In genomic region chr9:112175796-112176315, GRCh38 we compare ENCODE assay signal across 8 cellular contexts. TPM values are rescaled to one million over a fixed set of nuclear protein-coding genes. Genes with fewer than 3 reads are reported as not detected.
DNase-seq lines count a peak whose midpoint lies in the region; ATAC-seq and TF ChIP-seq lines count a peak whose summit lies in the region.

No MANE protein-coding gene starts in this region.

- peak overlapping the region; percentile 76 for H3K27ac Mint-ChIP-seq in activated CD4-positive, alpha-beta T cell treated with anti-CD3 and anti-CD28 coated beads, Interleukin-2, amount 10 ng/mL, durations not matched to agents 24 days and 14 days
- H3K27ac Mint-ChIP-seq in activated naive CD8-positive, alpha-beta T cell treated with anti-CD3 and anti-CD28 coated beads for 36 hours, result no peak overlapping the region

- peaks cover 15% of the 10 kb centered on the region for H3K36me3 Mint-ChIP-seq in activated CD4-positive, alpha-beta T cell treated with anti-CD3 and anti-CD28 coated beads, Interleukin-2, amount 10 ng/mL, durations not matched to agents 24 days and 14 days (ENCODE audit: low read depth)
- H3K36me3 Mint-ChIP-seq in activated naive CD8-positive, alpha-beta T cell treated with anti-CD3 and anti-CD28 coated beads for 36 hours, result peaks cover 14% of the 10 kb centered on the region

- no peaks in the 10 kb centered on the region for H3K27me3 ChIP-seq in stomach

- TF ChIP-seq EP300 in stomach (IDR thresholded peaks at IDR 0.05), result no peak

- WGBS in stomach, 5 donors, result 76 to 86% (median 79%) methylated on average over 17 of the region's 17 CpGs

- H3K4me1 Mint-ChIP-seq in activated CD4-positive, alpha-beta T cell treated with anti-CD3 and anti-CD28 coated beads, Interleukin-2, amount 10 ng/mL, durations not matched to agents 24 days and 14 days, result peaks cover 65% of the 10 kb centered on the region
- peaks cover 34% of the 10 kb centered on the region for H3K4me1 Mint-ChIP-seq in activated naive CD8-positive, alpha-beta T cell treated with anti-CD3 and anti-CD28 coated beads for 36 hours

- H3K36me3 ChIP-seq in stomach, result no peaks in the 10 kb centered on the region

- intact Hi-C loops in activated CD4-positive, alpha-beta T cell treated with anti-CD3 and anti-CD28 coated beads, Interleukin-2, amount 10 ng/mL, durations not matched to agents 24 days and 14 days (cut with micrococcal nuclease), result no loop called here
- intact Hi-C loops in stomach (cut with DNase I; ENCODE audit: low total_unique reads), result no loop called here

- no peaks in the 10 kb centered on the region for H3K9me3 ChIP-seq in stomach

- no peak for TF ChIP-seq POLR2A in stomach (IDR thresholded peaks at IDR 0.05)

- TF ChIP-seq CTCF in stomach (IDR thresholded peaks at IDR 0.05), result no peak

- H3K27ac ChIP-seq in stomach, result peak overlapping the region in 4 of 5 donors; percentile 84 to 91 (median 88)

- H3K4me3 Mint-ChIP-seq in activated CD4-positive, alpha-beta T cell treated with anti-CD3 and anti-CD28 coated beads, Interleukin-2, amount 10 ng/mL, durations not matched to agents 24 days and 14 days, result peak overlapping the region; percentile 82
- H3K4me3 Mint-ChIP-seq in activated naive CD8-positive, alpha-beta T cell treated with anti-CD3 and anti-CD28 coated beads for 36 hours, result peak overlapping the region; percentile 38

- peak overlapping the region; percentile 67 to 78 (median 68) for H3K4me3 ChIP-seq in stomach

- peaks cover 19 to 58% (median 37%) of the 10 kb centered on the region in 4 donors for H3K4me1 ChIP-seq in stomach

- H3K27me3 Mint-ChIP-seq in activated CD4-positive, alpha-beta T cell treated with anti-CD3 and anti-CD28 coated beads, Interleukin-2, amount 10 ng/mL, durations not matched to agents 24 days and 14 days, result peaks cover 5% of the 10 kb centered on the region
- peaks cover 32% of the 10 kb centered on the region for H3K27me3 Mint-ChIP-seq in activated naive CD8-positive, alpha-beta T cell treated with anti-CD3 and anti-CD28 coated beads for 36 hours

- peak; percentile 62 for DNase-seq in activated CD4-positive, alpha-beta T cell treated with anti-CD3 and anti-CD28 coated beads, Interleukin-2, amount 10 ng/mL, durations not matched to agents 24 days and 14 days
- no peak for DNase-seq in activated CD4-positive, alpha-beta T cell treated with anti-CD3 and anti-CD28 coated beads, Interleukin-2, amount 50 U/mL, for 1 hour
- no peak for DNase-seq in activated naive CD8-positive, alpha-beta T cell treated with anti-CD3 and anti-CD28 coated beads for 36 hours
- peak; percentile 43 for DNase-seq in iPS-NIHi7 (ENCODE audit: extremely low spot score)
- no peak for DNase-seq in stomach
- no peak for DNase-seq in cerebellar nuclear complex (lab: John Stamatoyannopoulos, UW)

- peaks cover 7% of the 10 kb centered on the region for H3K9me3 Mint-ChIP-seq in activated CD4-positive, alpha-beta T cell treated with anti-CD3 and anti-CD28 coated beads, Interleukin-2, amount 10 ng/mL, durations not matched to agents 24 days and 14 days
- peaks cover 1% of the 10 kb centered on the region for H3K9me3 Mint-ChIP-seq in activated naive CD8-positive, alpha-beta T cell treated with anti-CD3 and anti-CD28 coated beads for 36 hours

- ATAC-seq in HG03097 (IDR thresholded peaks at IDR 0.05; ENCODE audit: low FRiP score, unreplicated experiment) (no peak), HG02623 (IDR thresholded peaks at IDR 0.05; ENCODE audit: unreplicated experiment) (no peak)

RNA-seq across cellular contexts. Expression of gene SUSD1, which starts 0.8 kb away (rescaled TPM):
- total RNA-seq in activated CD4-positive, alpha-beta T cell treated with anti-CD3 and anti-CD28 coated beads, Interleukin-2, amount 10 ng/mL, durations not matched to agents 24 days and 14 days, result 3.4 and 4.8 TPM in 2 replicates
- 1 to 10 TPM; 3.8 to 5.2 TPM for total RNA-seq in activated naive CD8-positive, alpha-beta T cell treated with anti-CD3 and anti-CD28 coated beads for 36 hours
- 10 to 100 TPM; 16.9 to 50.4 (median 29.9) TPM for total RNA-seq in stomach
- 1 to 10 TPM; 1.6 to 6.3 (median 1.7) TPM for polyA plus RNA-seq in stomach

Comparison
In these comparisons a context has a peak if more than half of its experiments do, and no peak if none do; other contexts are left out.
1. DNase-seq: peak in activated CD4-positive, alpha-beta T cell treated with anti-CD3 and anti-CD28 coated beads, Interleukin-2, amount 10 ng/mL, durations not matched to agents 24 days and 14 days (single experiment) and iPS-NIHi7 (single experiment); none in activated CD4-positive, alpha-beta T cell treated with anti-CD3 and anti-CD28 coated beads, Interleukin-2, amount 50 U/mL, for 1 hour (single experiment), activated naive CD8-positive, alpha-beta T cell treated with anti-CD3 and anti-CD28 coated beads for 36 hours (single experiment), stomach (single experiment) and cerebellar nuclear complex (0 of 2).